15 cellular contexts compared by ENCODE assay signal in the genomic region with DNA sequence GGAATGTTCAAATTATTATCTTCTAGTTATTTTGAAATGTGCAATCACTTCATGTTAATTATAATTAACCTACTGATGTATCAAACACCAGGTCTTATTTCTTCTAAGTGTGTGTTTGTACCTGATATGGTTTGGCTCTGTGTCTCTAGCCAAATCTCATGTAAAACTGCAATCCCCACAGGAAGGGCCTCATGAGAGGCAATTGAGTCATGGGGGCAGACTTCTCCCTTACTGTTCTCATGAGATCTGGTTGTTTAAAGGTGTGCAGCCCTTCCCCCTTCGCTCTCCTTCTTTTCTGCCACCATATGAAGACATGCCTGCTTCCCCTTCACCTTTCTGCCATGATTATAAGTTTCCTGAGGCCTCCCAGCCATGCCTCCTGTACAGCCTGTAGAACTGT. TPM values are rescaled to one million over a fixed set of nuclear protein-coding genes. Genes with fewer than 3 reads are reported as not detected.
"Had no signal": no experiment of that assay in that cellular context is flagged by ENCODE, and none has a peak within 500 bp of the region (broad histone marks: within the 10 kb centered on the region; RNA-seq: fewer than 3 reads in every experiment).

No MANE protein-coding gene starts in this region.

- H3K27ac Mint-ChIP-seq: type B pancreatic cell had no signal

- H3K4me3 Mint-ChIP-seq: type B pancreatic cell had no signal

- H3K4me1 ChIP-seq: ascending aorta, esophagus muscularis mucosa, suprapubic skin had no signal

- H3K36me3 ChIP-seq: ascending aorta, esophagus muscularis mucosa, suprapubic skin had no signal

- H3K9me3 Mint-ChIP-seq: type B pancreatic cell had no signal

- H3K9me3 ChIP-seq: ascending aorta, esophagus muscularis mucosa, suprapubic skin had no signal

- H3K27ac ChIP-seq: ascending aorta, esophagus muscularis mucosa, suprapubic skin had no signal

- H3K27me3 ChIP-seq: ascending aorta had no signal

- H3K4me3 ChIP-seq: ascending aorta, dorsolateral prefrontal cortex, esophagus muscularis mucosa, lung, suprapubic skin had no signal

- H3K36me3 Mint-ChIP-seq: naive B cell, type B pancreatic cell had no signal

- ATAC-seq: left colon, right cardiac atrium, SK-N-SH treated with all-trans-retinoic acid at 6 μM for 48 hours had no signal

- DNase-seq: activated CD4-positive, CD25-positive, alpha-beta regulatory T cell treated with anti-CD3 and anti-CD28 coated beads, Interleukin-2, amount 50 U/mL, for 72 hours; activated T-cell treated with anti-CD3 and anti-CD28 coated beads, Interleukin-2, amount 50 U/mL, for 48 hours; dorsolateral prefrontal cortex; left colon; naive B cell; nucleus accumbens; right cardiac atrium; SHP77; small intestine had no signal

RNA-seq across cellular contexts. Expression of a gene that starts 18.6 kb away (rescaled TPM):
- total RNA-seq: ascending aorta had no signal
